Comparison of ENCODE assay signal across 9 cellular contexts in the genomic region with DNA sequence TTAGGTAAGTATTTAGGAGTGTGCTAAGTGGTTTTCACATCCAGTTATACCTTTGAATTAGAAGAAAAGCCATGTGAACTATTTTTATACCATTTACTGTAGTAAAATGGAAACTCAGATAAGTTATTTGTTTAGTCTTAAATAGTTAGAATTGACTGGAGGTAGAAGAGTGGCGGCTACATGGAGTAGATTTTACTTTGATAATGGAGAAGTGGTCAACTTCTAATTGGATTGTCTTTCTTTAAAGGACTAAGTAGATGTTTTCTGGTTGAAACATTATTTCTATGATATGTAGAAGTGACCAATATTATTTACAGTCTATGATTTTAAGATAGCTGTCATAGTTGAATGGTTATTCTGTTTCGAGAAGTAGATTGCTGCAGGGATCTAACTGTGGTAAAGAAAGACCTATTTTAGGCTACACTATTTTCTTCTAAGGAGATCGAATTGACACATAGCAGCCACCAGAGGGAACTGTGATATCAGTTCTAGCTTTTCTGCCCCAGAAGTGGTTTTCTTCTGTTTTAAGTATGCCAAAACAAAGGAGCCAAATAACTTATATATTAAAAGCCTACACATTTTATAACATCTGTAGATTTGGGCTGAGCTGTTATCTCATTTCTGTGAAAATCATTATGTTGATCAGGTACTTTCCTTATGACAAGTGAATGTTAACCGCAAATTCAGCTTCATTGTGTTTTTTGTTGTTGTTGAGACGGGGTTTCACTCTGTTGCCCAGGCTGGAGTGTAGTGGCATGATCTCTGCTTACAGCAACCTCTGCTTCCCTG. TPM values are rescaled to one million over a fixed set of nuclear protein-coding genes. Genes with fewer than 3 reads are reported as not detected.
DNase-seq lines count a peak whose midpoint lies in the region; ATAC-seq and TF ChIP-seq lines count a peak whose summit lies in the region.
"Had no signal": no experiment of that assay in that cellular context is flagged by ENCODE, and none has a peak within 500 bp of the region (broad histone marks: within the 10 kb centered on the region; RNA-seq: fewer than 3 reads in every experiment).

No MANE protein-coding gene starts in this region.

- H3K27ac Mint-ChIP-seq in activated CD8-positive, alpha-beta memory T cell treated with anti-CD3 and anti-CD28 coated beads, Interleukin-2, amount 10 ng/mL, durations not matched to agents 7 days and 5 days, result peak overlapping the region; percentile 73
- H3K27ac Mint-ChIP-seq: stimulated activated naive CD8-positive, alpha-beta T cell treated with anti-CD3 and anti-CD28 coated beads, Interleukin-15, Interleukin-2, amounts not matched to agents 100 ng/mL and 50 ng/mL, for 24 hours had no signal

- no peak overlapping the region for H3K4me3 Mint-ChIP-seq in activated CD8-positive, alpha-beta memory T cell treated with anti-CD3 and anti-CD28 coated beads, Interleukin-2, amount 10 ng/mL, durations not matched to agents 7 days and 5 days
- H3K4me3 Mint-ChIP-seq: stimulated activated naive CD8-positive, alpha-beta T cell treated with anti-CD3 and anti-CD28 coated beads, Interleukin-15, Interleukin-2, amounts not matched to agents 100 ng/mL and 50 ng/mL, for 24 hours had no signal

- H3K27me3 Mint-ChIP-seq in activated CD8-positive, alpha-beta memory T cell treated with anti-CD3 and anti-CD28 coated beads, Interleukin-2, amount 10 ng/mL, durations not matched to agents 7 days and 5 days, result no peaks in the 10 kb centered on the region
- H3K27me3 Mint-ChIP-seq: stimulated activated naive CD8-positive, alpha-beta T cell treated with anti-CD3 and anti-CD28 coated beads, Interleukin-15, Interleukin-2, amounts not matched to agents 100 ng/mL and 50 ng/mL, for 24 hours had no signal

- intact Hi-C loops in left colon (cut with DNase I, micrococcal nuclease), result no loop called here

- no peak for DNase-seq in activated CD8-positive, alpha-beta memory T cell treated with anti-CD3 and anti-CD28 coated beads, Interleukin-2, amount 10 ng/mL, durations not matched to agents 7 days and 5 days
- no peak for DNase-seq in activated CD8-positive, alpha-beta memory T cell treated with anti-CD3 and anti-CD28 coated beads for 24 hours
- peak; percentile 6 for DNase-seq in H4 (ENCODE audit: low spot score)
- no peak for DNase-seq in LNCaP clone FGC (ENCODE audit: low read depth)
- peak; percentile 65 for DNase-seq in astrocyte of the hippocampus (ENCODE audit: low read depth, low spot score)
- no peak for DNase-seq in left colon
- DNase-seq in GOT3 (lab: John Stamatoyannopoulos, UW), result no peak
- no peak for DNase-seq in ureter (ENCODE audit: low spot score)

- peak; percentile 68 for ATAC-seq in activated CD8-positive, alpha-beta memory T cell treated with anti-CD3 and anti-CD28 coated beads, Interleukin-2, amount 10 ng/mL, durations not matched to agents 7 days and 5 days
- peak; percentile 44 for ATAC-seq in left colon

- H3K4me1 Mint-ChIP-seq in activated CD8-positive, alpha-beta memory T cell treated with anti-CD3 and anti-CD28 coated beads, Interleukin-2, amount 10 ng/mL, durations not matched to agents 7 days and 5 days, result peaks cover 32% of the 10 kb centered on the region

- H3K4me3 ChIP-seq in LNCaP clone FGC (ENCODE audit: low read depth, low read length), result no peak overlapping the region

- CTCF ChIA-PET in activated CD8-positive, alpha-beta memory T cell treated with anti-CD3 and anti-CD28 coated beads, Interleukin-2, amount 10 ng/mL, durations not matched to agents 7 days and 5 days (lab: Charles Lee), result interaction anchor here (0.8 to 3.8 kb wide), 12 partner anchors 12 to 191 kb away, joined by 3 to 26 read pairs (median 4); partner anchors contain the start of gene GJA3

- peak; percentile 44 for TF ChIP-seq CTCF in LNCaP clone FGC (IDR thresholded peaks at IDR 0.05; ENCODE audit: control insufficient read depth, extremely low read depth, insufficient read depth)

- H3K9me3 Mint-ChIP-seq in activated CD8-positive, alpha-beta memory T cell treated with anti-CD3 and anti-CD28 coated beads, Interleukin-2, amount 10 ng/mL, durations not matched to agents 7 days and 5 days (ENCODE audit: low read depth), result no peaks in the 10 kb centered on the region
- H3K9me3 Mint-ChIP-seq: stimulated activated naive CD8-positive, alpha-beta T cell treated with anti-CD3 and anti-CD28 coated beads, Interleukin-15, Interleukin-2, amounts not matched to agents 100 ng/mL and 50 ng/mL, for 24 hours had no signal

- H3K36me3 Mint-ChIP-seq in activated CD8-positive, alpha-beta memory T cell treated with anti-CD3 and anti-CD28 coated beads, Interleukin-2, amount 10 ng/mL, durations not matched to agents 7 days and 5 days, result peaks cover 12% of the 10 kb centered on the region

RNA-seq across cellular contexts. Expression of gene ZMYM2, which starts 26.1 kb away (rescaled TPM):
- total RNA-seq in activated CD8-positive, alpha-beta memory T cell treated with anti-CD3 and anti-CD28 coated beads, Interleukin-2, amount 10 ng/mL, durations not matched to agents 7 days and 5 days, result 10 to 100 TPM; 51.6 to 67.6 TPM
- total RNA-seq in H4 (2014; rRNA removed; shearing (Covaris generic)), result 24.1 and 37.3 TPM in 2 replicates
- total RNA-seq in left colon, result 10 to 100 TPM; 69.2 to 70.0 TPM
- 158 TPM for total RNA-seq in ureter

Comparison
In these comparisons a context has a peak if more than half of its experiments do, and no peak if none do; other contexts are left out.
1. DNase-seq: peak in H4 (single experiment) and astrocyte of the hippocampus (single experiment); none in activated CD8-positive, alpha-beta memory T cell treated with anti-CD3 and anti-CD28 coated beads, Interleukin-2, amount 10 ng/mL, durations not matched to agents 7 days and 5 days (single experiment), activated CD8-positive, alpha-beta memory T cell treated with anti-CD3 and anti-CD28 coated beads for 24 hours (single experiment), LNCaP clone FGC (single experiment), left colon (0 of 2), GOT3 (single experiment) and ureter (single experiment).